Comparison of ENCODE assay signal across 1 cellular context in the genomic region with DNA sequence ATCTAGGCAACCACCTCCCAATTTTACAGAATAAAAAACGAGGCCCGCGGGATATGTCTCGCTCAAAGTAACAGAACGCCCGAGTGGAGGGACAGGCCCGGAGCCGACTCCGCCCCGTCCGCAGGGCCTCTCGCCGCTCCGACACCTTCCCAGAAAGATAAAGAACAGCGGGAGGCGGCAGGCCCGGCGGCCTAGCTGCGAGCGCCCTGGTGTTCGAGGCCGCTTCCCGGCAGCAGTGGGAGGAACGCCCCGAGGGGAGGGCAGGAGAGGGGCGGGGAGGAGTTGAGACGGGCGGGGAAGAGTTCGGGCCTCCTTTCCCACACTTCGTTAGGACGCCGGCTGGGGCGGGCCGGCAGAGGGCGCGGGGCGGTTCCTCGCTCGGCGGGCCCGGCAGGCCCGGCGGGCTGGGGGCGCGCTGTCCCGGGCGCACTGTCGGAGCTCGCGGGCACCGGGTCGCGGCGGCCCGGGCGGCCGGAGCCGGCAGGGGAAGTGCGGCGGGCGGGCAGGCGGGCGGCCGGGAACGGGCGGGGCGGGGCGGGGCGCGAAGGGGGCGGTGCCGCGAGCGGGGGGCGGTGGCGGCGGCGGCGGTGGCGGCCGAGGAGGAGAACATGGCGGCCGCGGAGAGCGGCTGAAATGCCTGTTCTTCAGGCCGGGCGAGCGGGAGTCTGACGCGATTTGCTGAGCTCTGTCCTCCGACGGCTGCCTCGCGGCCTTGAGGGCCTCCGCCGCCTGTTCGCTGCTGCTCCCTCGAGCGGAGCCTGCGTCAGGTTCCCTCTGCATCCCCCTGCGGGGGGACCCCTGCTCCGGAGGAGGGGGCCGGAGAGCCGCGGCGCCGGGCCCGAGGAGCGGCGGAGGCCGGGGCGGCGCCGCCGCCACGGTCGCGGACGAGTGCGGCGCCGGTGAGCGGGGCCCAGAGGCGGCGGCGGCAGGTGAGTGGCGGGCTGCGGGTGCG.
TF ChIP-seq lines count a peak whose summit lies in the region.

A gene (plus strand): TSS at position 581 of the 952 bp plus-strand sequence. CDS start 167,424 bp downstream, outside the sequence.

TF ChIP-seq in HEK293, 187 proteins besides CTCF, POLR2A, EP300 and RAD21 (continued from another document and continues in another):
- 0 out of 2 replicates have a peak, but pooled peaks have one; percentile 20 for TF ChIP-seq ZNF76 (tag by site-specific recombination; IDR thresholded peaks at IDR 0.05; ENCODE audit: borderline replicate concordance, low read depth)
- TF ChIP-seq ZNF768 (tag by site-specific recombination; IDR thresholded peaks at IDR 0.05) = no peak
- no peak for TF ChIP-seq ZBTB48 (tag by site-specific recombination; IDR thresholded peaks at IDR 0.05)
- TF ChIP-seq, protein P1, sequence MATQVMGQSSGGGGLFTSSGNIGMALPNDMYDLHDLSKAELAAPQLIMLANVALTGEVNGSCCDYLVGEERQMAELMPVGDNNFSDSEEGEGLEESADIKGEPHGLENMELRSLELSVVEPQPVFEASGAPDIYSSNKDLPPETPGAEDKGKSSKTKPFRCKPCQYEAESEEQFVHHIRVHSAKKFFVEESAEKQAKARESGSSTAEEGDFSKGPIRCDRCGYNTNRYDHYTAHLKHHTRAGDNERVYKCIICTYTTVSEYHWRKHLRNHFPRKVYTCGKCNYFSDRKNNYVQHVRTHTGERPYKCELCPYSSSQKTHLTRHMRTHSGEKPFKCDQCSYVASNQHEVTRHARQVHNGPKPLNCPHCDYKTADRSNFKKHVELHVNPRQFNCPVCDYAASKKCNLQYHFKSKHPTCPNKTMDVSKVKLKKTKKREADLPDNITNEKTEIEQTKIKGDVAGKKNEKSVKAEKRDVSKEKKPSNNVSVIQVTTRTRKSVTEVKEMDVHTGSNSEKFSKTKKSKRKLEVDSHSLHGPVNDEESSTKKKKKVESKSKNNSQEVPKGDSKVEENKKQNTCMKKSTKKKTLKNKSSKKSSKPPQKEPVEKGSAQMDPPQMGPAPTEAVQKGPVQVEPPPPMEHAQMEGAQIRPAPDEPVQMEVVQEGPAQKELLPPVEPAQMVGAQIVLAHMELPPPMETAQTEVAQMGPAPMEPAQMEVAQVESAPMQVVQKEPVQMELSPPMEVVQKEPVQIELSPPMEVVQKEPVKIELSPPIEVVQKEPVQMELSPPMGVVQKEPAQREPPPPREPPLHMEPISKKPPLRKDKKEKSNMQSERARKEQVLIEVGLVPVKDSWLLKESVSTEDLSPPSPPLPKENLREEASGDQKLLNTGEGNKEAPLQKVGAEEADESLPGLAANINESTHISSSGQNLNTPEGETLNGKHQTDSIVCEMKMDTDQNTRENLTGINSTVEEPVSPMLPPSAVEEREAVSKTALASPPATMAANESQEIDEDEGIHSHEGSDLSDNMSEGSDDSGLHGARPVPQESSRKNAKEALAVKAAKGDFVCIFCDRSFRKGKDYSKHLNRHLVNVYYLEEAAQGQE (tag by site-specific recombination; IDR thresholded peaks at IDR 0.05) = no peak
- peak; percentile 93 for TF ChIP-seq ZBTB8A (tag by site-specific recombination; IDR thresholded peaks at IDR 0.05)
- TF ChIP-seq ZNF560 (tag by site-specific recombination; IDR thresholded peaks at IDR 0.05; ENCODE audit: borderline replicate concordance) = no peak
- TF ChIP-seq ZNF211 (tag by site-specific recombination; IDR thresholded peaks at IDR 0.05; ENCODE audit: low read depth) = no peak
- TF ChIP-seq, protein P2, sequence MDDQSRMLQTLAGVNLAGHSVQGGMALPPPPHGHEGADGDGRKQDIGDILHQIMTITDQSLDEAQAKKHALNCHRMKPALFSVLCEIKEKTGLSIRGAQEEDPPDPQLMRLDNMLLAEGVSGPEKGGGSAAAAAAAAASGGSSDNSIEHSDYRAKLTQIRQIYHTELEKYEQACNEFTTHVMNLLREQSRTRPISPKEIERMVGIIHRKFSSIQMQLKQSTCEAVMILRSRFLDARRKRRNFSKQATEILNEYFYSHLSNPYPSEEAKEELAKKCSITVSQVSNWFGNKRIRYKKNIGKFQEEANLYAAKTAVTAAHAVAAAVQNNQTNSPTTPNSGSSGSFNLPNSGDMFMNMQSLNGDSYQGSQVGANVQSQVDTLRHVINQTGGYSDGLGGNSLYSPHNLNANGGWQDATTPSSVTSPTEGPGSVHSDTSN (CRISPR knock-in tag; IDR thresholded peaks at IDR 0.05) = no peak
- no peak for TF ChIP-seq ZNF473 (tag by site-specific recombination; IDR thresholded peaks at IDR 0.05)
- TF ChIP-seq YY1 (tag by site-specific recombination; IDR thresholded peaks at IDR 0.05) = no peak
- no peak for TF ChIP-seq ZNF791 (tag by site-specific recombination; IDR thresholded peaks at IDR 0.05)
- 0 out of 2 replicates have a peak, but pooled peaks have one; percentile 10 for TF ChIP-seq ZNF501 (tag by site-specific recombination; IDR thresholded peaks at IDR 0.05)
- no peak for TF ChIP-seq ZNF629 (tag by site-specific recombination; IDR thresholded peaks at IDR 0.05)
- peak; percentile 73 for TF ChIP-seq SP2 (tag by site-specific recombination; IDR thresholded peaks at IDR 0.05)
- no peak for TF ChIP-seq ZNF114 (tag by site-specific recombination; IDR thresholded peaks at IDR 0.05)
- no peak for TF ChIP-seq RBAK (tag by site-specific recombination; IDR thresholded peaks at IDR 0.05)
- no peak for TF ChIP-seq MYNN (tag by site-specific recombination; IDR thresholded peaks at IDR 0.05; ENCODE audit: borderline replicate concordance)
- TF ChIP-seq ZIC2 (tag by site-specific recombination; IDR thresholded peaks at IDR 0.05) = peak; percentile 85
- 0 out of 2 replicates have a peak, but pooled peaks have one; percentile 19 for TF ChIP-seq ZNF10 (tag by site-specific recombination; IDR thresholded peaks at IDR 0.05)
- TF ChIP-seq ZNF555 (tag by site-specific recombination; conservative IDR thresholded peaks at IDR 0.05) = no peak
- TF ChIP-seq ZNF792 (tag by site-specific recombination; IDR thresholded peaks at IDR 0.05) = no peak
- no peak for TF ChIP-seq ZNF48 (tag by site-specific recombination; IDR thresholded peaks at IDR 0.05)
- TF ChIP-seq ZNF777 (tag by site-specific recombination; IDR thresholded peaks at IDR 0.05; ENCODE audit: borderline replicate concordance) = no peak
- TF ChIP-seq, protein P3, sequence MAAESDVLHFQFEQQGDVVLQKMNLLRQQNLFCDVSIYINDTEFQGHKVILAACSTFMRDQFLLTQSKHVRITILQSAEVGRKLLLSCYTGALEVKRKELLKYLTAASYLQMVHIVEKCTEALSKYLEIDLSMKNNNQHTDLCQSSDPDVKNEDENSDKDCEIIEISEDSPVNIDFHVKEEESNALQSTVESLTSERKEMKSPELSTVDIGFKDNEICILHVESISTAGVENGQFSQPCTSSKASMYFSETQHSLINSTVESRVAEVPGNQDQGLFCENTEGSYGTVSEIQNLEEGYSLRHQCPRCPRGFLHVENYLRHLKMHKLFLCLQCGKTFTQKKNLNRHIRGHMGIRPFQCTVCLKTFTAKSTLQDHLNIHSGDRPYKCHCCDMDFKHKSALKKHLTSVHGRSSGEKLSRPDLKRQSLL (tag by site-specific recombination; IDR thresholded peaks at IDR 0.05) = peak; percentile 75
- TF ChIP-seq ZNF621 (tag by site-specific recombination; IDR thresholded peaks at IDR 0.05) = no peak
- TF ChIP-seq ZFHX2 (tag by site-specific recombination; conservative IDR thresholded peaks at IDR 0.05) = peak; percentile 40; the same call in 1 of the 2 replicates
- TF ChIP-seq, protein P4, sequence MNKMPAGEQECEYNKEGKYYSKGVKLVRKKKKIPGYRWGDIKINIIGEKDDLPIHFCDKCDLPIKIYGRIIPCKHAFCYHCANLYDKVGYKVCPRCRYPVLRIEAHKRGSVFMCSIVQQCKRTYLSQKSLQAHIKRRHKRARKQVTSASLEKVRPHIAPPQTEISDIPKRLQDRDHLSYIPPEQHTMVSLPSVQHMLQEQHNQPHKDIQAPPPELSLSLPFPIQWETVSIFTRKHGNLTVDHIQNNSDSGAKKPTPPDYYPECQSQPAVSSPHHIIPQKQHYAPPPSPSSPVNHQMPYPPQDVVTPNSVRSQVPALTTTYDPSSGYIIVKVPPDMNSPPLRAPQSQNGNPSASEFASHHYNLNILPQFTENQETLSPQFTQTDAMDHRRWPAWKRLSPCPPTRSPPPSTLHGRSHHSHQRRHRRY (tag by site-specific recombination; IDR thresholded peaks at IDR 0.05) = no peak
- no peak for TF ChIP-seq ZNF354C (tag by site-specific recombination; IDR thresholded peaks at IDR 0.05; ENCODE audit: borderline replicate concordance, low read depth)
- TF ChIP-seq ZNF335 (tag by site-specific recombination; conservative IDR thresholded peaks at IDR 0.05) = peak; percentile 42
- TF ChIP-seq ZBTB17 (tag by site-specific recombination; IDR thresholded peaks at IDR 0.05) = peak; percentile 4; the same call in 1 of the 2 replicates
- TF ChIP-seq, protein P5, sequence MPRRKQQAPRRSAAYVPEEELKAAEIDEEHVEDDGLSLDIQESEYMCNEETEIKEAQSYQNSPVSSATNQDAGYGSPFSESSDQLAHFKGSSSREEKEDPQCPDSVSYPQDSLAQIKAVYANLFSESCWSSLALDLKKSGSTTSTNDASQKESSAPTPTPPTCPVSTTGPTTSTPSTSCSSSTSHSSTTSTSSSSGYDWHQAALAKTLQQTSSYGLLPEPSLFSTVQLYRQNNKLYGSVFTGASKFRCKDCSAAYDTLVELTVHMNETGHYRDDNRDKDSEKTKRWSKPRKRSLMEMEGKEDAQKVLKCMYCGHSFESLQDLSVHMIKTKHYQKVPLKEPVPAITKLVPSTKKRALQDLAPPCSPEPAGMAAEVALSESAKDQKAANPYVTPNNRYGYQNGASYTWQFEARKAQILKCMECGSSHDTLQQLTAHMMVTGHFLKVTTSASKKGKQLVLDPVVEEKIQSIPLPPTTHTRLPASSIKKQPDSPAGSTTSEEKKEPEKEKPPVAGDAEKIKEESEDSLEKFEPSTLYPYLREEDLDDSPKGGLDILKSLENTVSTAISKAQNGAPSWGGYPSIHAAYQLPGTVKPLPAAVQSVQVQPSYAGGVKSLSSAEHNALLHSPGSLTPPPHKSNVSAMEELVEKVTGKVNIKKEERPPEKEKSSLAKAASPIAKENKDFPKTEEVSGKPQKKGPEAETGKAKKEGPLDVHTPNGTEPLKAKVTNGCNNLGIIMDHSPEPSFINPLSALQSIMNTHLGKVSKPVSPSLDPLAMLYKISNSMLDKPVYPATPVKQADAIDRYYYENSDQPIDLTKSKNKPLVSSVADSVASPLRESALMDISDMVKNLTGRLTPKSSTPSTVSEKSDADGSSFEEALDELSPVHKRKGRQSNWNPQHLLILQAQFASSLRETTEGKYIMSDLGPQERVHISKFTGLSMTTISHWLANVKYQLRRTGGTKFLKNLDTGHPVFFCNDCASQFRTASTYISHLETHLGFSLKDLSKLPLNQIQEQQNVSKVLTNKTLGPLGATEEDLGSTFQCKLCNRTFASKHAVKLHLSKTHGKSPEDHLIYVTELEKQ (tag by site-specific recombination; IDR thresholded peaks at IDR 0.05; ENCODE audit: borderline replicate concordance) = no peak
- no peak for TF ChIP-seq GLIS2 (tag by site-specific recombination; IDR thresholded peaks at IDR 0.05)
- TF ChIP-seq IKZF3 (tag by site-specific recombination; IDR thresholded peaks at IDR 0.05) = peak; percentile 94
- peak; percentile 61 for TF ChIP-seq ZEB2 (tag by site-specific recombination; IDR thresholded peaks at IDR 0.05)
- no peak for TF ChIP-seq ZNF121 (tag by site-specific recombination; IDR thresholded peaks at IDR 0.05)
- no peak for TF ChIP-seq ZNF529 (tag by site-specific recombination; IDR thresholded peaks at IDR 0.05; ENCODE audit: insufficient replicate concordance)
- TF ChIP-seq MZF1 (tag by site-specific recombination; IDR thresholded peaks at IDR 0.05; ENCODE audit: borderline replicate concordance) = no peak
- TF ChIP-seq, protein P6, sequence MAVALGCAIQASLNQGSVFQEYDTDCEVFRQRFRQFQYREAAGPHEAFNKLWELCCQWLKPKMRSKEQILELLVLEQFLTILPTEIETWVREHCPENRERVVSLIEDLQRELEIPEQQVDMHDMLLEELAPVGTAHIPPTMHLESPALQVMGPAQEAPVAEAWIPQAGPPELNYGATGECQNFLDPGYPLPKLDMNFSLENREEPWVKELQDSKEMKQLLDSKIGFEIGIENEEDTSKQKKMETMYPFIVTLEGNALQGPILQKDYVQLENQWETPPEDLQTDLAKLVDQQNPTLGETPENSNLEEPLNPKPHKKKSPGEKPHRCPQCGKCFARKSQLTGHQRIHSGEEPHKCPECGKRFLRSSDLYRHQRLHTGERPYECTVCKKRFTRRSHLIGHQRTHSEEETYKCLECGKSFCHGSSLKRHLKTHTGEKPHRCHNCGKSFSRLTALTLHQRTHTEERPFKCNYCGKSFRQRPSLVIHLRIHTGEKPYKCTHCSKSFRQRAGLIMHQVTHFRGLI (tag by site-specific recombination; IDR thresholded peaks at IDR 0.05) = no peak
- TF ChIP-seq ZNF223 (tag by site-specific recombination; IDR thresholded peaks at IDR 0.05) = no peak
- TF ChIP-seq, protein P7, sequence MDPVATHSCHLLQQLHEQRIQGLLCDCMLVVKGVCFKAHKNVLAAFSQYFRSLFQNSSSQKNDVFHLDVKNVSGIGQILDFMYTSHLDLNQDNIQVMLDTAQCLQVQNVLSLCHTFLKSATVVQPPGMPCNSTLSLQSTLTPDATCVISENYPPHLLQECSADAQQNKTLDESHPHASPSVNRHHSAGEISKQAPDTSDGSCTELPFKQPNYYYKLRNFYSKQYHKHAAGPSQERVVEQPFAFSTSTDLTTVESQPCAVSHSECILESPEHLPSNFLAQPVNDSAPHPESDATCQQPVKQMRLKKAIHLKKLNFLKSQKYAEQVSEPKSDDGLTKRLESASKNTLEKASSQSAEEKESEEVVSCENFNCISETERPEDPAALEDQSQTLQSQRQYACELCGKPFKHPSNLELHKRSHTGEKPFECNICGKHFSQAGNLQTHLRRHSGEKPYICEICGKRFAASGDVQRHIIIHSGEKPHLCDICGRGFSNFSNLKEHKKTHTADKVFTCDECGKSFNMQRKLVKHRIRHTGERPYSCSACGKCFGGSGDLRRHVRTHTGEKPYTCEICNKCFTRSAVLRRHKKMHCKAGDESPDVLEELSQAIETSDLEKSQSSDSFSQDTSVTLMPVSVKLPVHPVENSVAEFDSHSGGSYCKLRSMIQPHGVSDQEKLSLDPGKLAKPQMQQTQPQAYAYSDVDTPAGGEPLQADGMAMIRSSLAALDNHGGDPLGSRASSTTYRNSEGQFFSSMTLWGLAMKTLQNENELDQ (tag by site-specific recombination; IDR thresholded peaks at IDR 0.05; ENCODE audit: low read depth) = no peak
- no peak for TF ChIP-seq ZNF677 (tag by site-specific recombination; IDR thresholded peaks at IDR 0.05)
